20 cellular contexts compared by ENCODE assay signal in genomic region chr4:22842360-22842759, GRCh38.
"Had no signal": no experiment of that assay in that cellular context is flagged by ENCODE, and none has a peak within 500 bp of the region (broad histone marks: within the 10 kb centered on the region; RNA-seq: fewer than 3 reads in every experiment).

No MANE protein-coding gene starts in this region.

- H3K27ac Mint-ChIP-seq: stimulated activated effector memory CD8-positive, alpha-beta T cell treated with anti-CD3 and anti-CD28 coated beads, Interleukin-12 subunit alpha, Interleukin-12 subunit beta, amount 100 ng/mL, for 72 hours had no signal

- H3K9me3 ChIP-seq: ascending aorta, colonic mucosa, left lung, ovary, thoracic aorta, upper lobe of right lung had no signal

- H3K4me1 ChIP-seq: ascending aorta, colonic mucosa, left lung, upper lobe of right lung had no signal

- H3K36me3 Mint-ChIP-seq: stimulated activated effector memory CD8-positive, alpha-beta T cell treated with anti-CD3 and anti-CD28 coated beads, Interleukin-12 subunit alpha, Interleukin-12 subunit beta, amount 100 ng/mL, for 72 hours had no signal

- H3K4me1 Mint-ChIP-seq: central memory CD8-positive, alpha-beta T cell; stimulated activated effector memory CD8-positive, alpha-beta T cell treated with anti-CD3 and anti-CD28 coated beads, Interleukin-12 subunit alpha, Interleukin-12 subunit beta, amount 100 ng/mL, for 72 hours had no signal

- H3K4me3 ChIP-seq: ascending aorta, colonic mucosa, left lung, ovary, smooth muscle cell, thoracic aorta, upper lobe of right lung had no signal

- DNase-seq: activated CD4-positive, CD25-positive, alpha-beta regulatory T cell treated with anti-CD3 and anti-CD28 coated beads, Interleukin-2, amount 50 U/mL, for 72 hours; activated CD8-positive, alpha-beta memory T cell treated with anti-CD3 and anti-CD28 coated beads for 24 hours; activated CD8-positive, alpha-beta memory T cell treated with anti-CD3 and anti-CD28 coated beads, Interleukin-2, amount 50 U/mL, for 48 hours; activated effector memory CD4-positive, alpha-beta T cell treated with Interleukin-2 at 50 U/mL for 16 hours; activated naive CD4-positive, alpha-beta T cell treated with anti-CD3 and anti-CD28 coated beads, Interleukin-2, amount 50 U/mL, for 16 hours; activated T-cell treated with anti-CD3 and anti-CD28 coated beads, Interleukin-2, amount 50 U/mL, for 48 hours; colonic mucosa; erythroblast; foreskin melanocyte; left lung; ovary; stimulated activated CD4-positive, alpha-beta T cell treated with anti-CD3 and anti-CD28 coated beads, Interleukin-4, amount 100 ng/mL, for 1 hour; upper lobe of right lung had no signal

- H3K27ac ChIP-seq: ascending aorta, colonic mucosa, left lung, ovary, thoracic aorta, upper lobe of right lung, VCaP had no signal

- ATAC-seq: left lung; sciatic nerve; stimulated activated effector memory CD8-positive, alpha-beta T cell treated with anti-CD3 and anti-CD28 coated beads, Interleukin-12 subunit alpha, Interleukin-12 subunit beta, amount 100 ng/mL, for 72 hours; upper lobe of right lung had no signal

- H3K27me3 ChIP-seq: ascending aorta, colonic mucosa, left lung, ovary, upper lobe of right lung had no signal

- H3K4me3 Mint-ChIP-seq: central memory CD8-positive, alpha-beta T cell; stimulated activated effector memory CD8-positive, alpha-beta T cell treated with anti-CD3 and anti-CD28 coated beads, Interleukin-12 subunit alpha, Interleukin-12 subunit beta, amount 100 ng/mL, for 72 hours had no signal

- H3K4me2 ChIP-seq: smooth muscle cell had no signal

- H3K27me3 Mint-ChIP-seq: central memory CD8-positive, alpha-beta T cell had no signal

- H3K36me3 ChIP-seq: ascending aorta, colonic mucosa, left lung, ovary, thoracic aorta, upper lobe of right lung had no signal

- H3K9me3 Mint-ChIP-seq: central memory CD8-positive, alpha-beta T cell had no signal
